ENCODE assay signal across 8 cellular contexts in the genomic region with DNA sequence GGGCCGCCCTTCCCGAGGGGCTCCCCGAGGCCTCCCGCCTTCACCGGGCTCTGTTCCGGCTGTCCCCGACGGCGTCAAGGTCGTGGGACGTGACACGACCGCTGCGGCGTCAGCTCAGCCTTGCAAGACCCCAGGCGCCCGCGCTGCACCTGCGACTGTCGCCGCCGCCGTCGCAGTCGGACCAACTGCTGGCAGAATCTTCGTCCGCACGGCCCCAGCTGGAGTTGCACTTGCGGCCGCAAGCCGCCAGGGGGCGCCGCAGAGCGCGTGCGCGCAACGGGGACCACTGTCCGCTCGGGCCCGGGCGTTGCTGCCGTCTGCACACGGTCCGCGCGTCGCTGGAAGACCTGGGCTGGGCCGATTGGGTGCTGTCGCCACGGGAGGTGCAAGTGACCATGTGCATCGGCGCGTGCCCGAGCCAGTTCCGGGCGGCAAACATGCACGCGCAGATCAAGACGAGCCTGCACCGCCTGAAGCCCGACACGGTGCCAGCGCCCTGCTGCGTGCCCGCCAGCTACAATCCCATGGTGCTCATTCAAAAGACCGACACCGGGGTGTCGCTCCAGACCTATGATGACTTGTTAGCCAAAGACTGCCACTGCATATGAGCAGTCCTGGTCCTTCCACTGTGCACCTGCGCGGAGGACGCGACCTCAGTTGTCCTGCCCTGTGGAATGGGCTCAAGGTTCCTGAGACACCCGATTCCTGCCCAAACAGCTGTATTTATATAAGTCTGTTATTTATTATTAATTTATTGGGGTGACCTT. TPM values are rescaled to one million over a fixed set of nuclear protein-coding genes. Genes with fewer than 3 reads are reported as not detected.
A peak's percentile ranks its signal among the peaks of the same experiment; 100 is the strongest.
DNase-seq lines count a peak whose midpoint lies in the region; ATAC-seq, FAIRE-seq and TF ChIP-seq lines count a peak whose summit lies in the region.

No MANE protein-coding gene starts in this region.

- intact Hi-C loops in left ventricle myocardium inferior (cut with micrococcal nuclease) = no loop called here
- intact Hi-C loops in prostate gland (cut with DNase I) = no loop called here

- no peak overlapping the region for H3K9ac ChIP-seq in SK-N-MC (ENCODE audit: insufficient read length)

- no peaks in the 10 kb centered on the region for H3K36me3 ChIP-seq in SK-N-MC (ENCODE audit: insufficient read depth, low read length)
- H3K36me3 ChIP-seq in left ventricle myocardium inferior = no peaks in the 10 kb centered on the region
- H3K36me3 ChIP-seq in prostate gland = no peaks in the 10 kb centered on the region

- H3K27ac Mint-ChIP-seq in activated naive CD4-positive, alpha-beta T cell treated with anti-CD3 and anti-CD28 coated beads, Interleukin-2, amount 50 U/mL, for 24 hours = peak overlapping the region; percentile 4

- ATAC-seq in GM21515 (IDR thresholded peaks at IDR 0.05; ENCODE audit: unreplicated experiment) = peak; percentile 68

- H3K9me3 Mint-ChIP-seq in activated naive CD4-positive, alpha-beta T cell treated with anti-CD3 and anti-CD28 coated beads, Interleukin-2, amount 50 U/mL, for 24 hours = no peaks in the 10 kb centered on the region

- peaks cover 9% of the 10 kb centered on the region for H3K4me1 Mint-ChIP-seq in activated naive CD4-positive, alpha-beta T cell treated with anti-CD3 and anti-CD28 coated beads, Interleukin-2, amount 50 U/mL, for 24 hours

- no peaks in the 10 kb centered on the region for H3K36me3 Mint-ChIP-seq in activated naive CD4-positive, alpha-beta T cell treated with anti-CD3 and anti-CD28 coated beads, Interleukin-2, amount 50 U/mL, for 24 hours

- H3K27ac ChIP-seq in SK-N-MC (no peak overlapping the region), left ventricle myocardium inferior (replicated peaks) (peak overlapping the region; percentile 43), prostate gland (peak overlapping the region; percentile 72 to 80)

- peak; percentile 99 for TF ChIP-seq CTCF in LNCAP (IDR thresholded peaks at IDR 0.05)
- peak; percentile 100 for TF ChIP-seq CTCF in left ventricle myocardium inferior (IDR thresholded peaks at IDR 0.05; ENCODE audit: borderline replicate concordance)
- peak; percentile 99 to 100 (median 99) for TF ChIP-seq CTCF in prostate gland (IDR thresholded peaks at IDR 0.05)

- H3K9me3 ChIP-seq in SK-N-MC (ENCODE audit: low read depth, low read length) (no peaks in the 10 kb centered on the region), left ventricle myocardium inferior (replicated peaks) (peaks cover 4% of the 10 kb centered on the region), prostate gland (no peaks in the 10 kb centered on the region)

- peak; percentile 40 for DNase-seq in DMS153 treated with DMSO at 0.1 percent for 48 hours (lab: John Stamatoyannopoulos, UW; ENCODE audit: unreplicated experiment)
- no peak for DNase-seq in SK-N-MC (ENCODE audit: low read depth, low spot score)
- DNase-seq in left ventricle myocardium inferior = peak; percentile 83
- DNase-seq in prostate gland (ENCODE audit: low spot score) = peak; percentile 80
- peak; percentile 78 for DNase-seq in urothelium cell line (ENCODE audit: low spot score)

- H3K4me3 ChIP-seq in SK-N-MC = peak overlapping the region; percentile 82
- H3K4me3 ChIP-seq in left ventricle myocardium inferior = peak overlapping the region; percentile 58
- peak overlapping the region; percentile 21 to 32 for H3K4me3 ChIP-seq in prostate gland

- TF ChIP-seq POLR2A in prostate gland (IDR thresholded peaks at IDR 0.05) = peak; percentile 58

- peaks cover 20% of the 10 kb centered on the region for H3K27me3 Mint-ChIP-seq in activated naive CD4-positive, alpha-beta T cell treated with anti-CD3 and anti-CD28 coated beads, Interleukin-2, amount 50 U/mL, for 24 hours

- H3K4me1 ChIP-seq in left ventricle myocardium inferior (peaks cover 34% of the 10 kb centered on the region), prostate gland (replicated peaks) (peaks cover 3% of the 10 kb centered on the region)

- H3K27me3 ChIP-seq in left ventricle myocardium inferior (ENCODE audit: low read depth) (peaks cover 6% of the 10 kb centered on the region), prostate gland (replicated peaks; ENCODE audit: insufficient read depth) (no peaks in the 10 kb centered on the region)

- WGBS in prostate gland = 9% methylated on average over 56 of the region's 74 CpGs

- peak overlapping the region; percentile 82 for H3K4me3 Mint-ChIP-seq in activated naive CD4-positive, alpha-beta T cell treated with anti-CD3 and anti-CD28 coated beads, Interleukin-2, amount 50 U/mL, for 24 hours

- peak; percentile 42 for FAIRE-seq in urothelium cell line (lab: Jason Lieb, UNC)

RNA-seq across cellular contexts. Expression of gene GDF15, which starts 2.6 kb away (rescaled TPM):
- 0.33 TPM for total RNA-seq in left ventricle myocardium inferior
- 100 to 1,000 TPM in 1 of 2 donors, 10 to 100 TPM in 1; 49.6 to 136 TPM for total RNA-seq in prostate gland

RNA-seq across cellular contexts. Expression of gene LRRC25, which starts 8.9 kb away (rescaled TPM):
- total RNA-seq in left ventricle myocardium inferior = 2.4 TPM
- total RNA-seq in prostate gland = 1 to 10 TPM; 1.6 to 5.5 TPM

RNA-seq across cellular contexts. Expression of gene SSBP4, which starts 30.7 kb away (rescaled TPM):
- 30.8 TPM for total RNA-seq in left ventricle myocardium inferior
- total RNA-seq in prostate gland = 100 to 1,000 TPM in 1 of 2 donors, 10 to 100 TPM in 1; 71.5 to 120 TPM

RNA-seq across cellular contexts. Expression of gene PGPEP1, which starts 48.1 kb away (rescaled TPM):
- total RNA-seq in left ventricle myocardium inferior = 38.8 TPM
- total RNA-seq in prostate gland = 10 to 100 TPM; 18.0 to 37.3 TPM

RNA-seq across cellular contexts. Expression of gene ISYNA1, which starts 49.4 kb away (rescaled TPM):
- 24.1 TPM for total RNA-seq in left ventricle myocardium inferior
- total RNA-seq in prostate gland = 100 to 1,000 TPM in 1 of 2 donors, 10 to 100 TPM in 1; 71.6 to 690 TPM

Comparison
In these comparisons a context has a peak if more than half of its experiments do, and no peak if none do; other contexts are left out.
1. H3K4me3 ChIP-seq: peak in every context shown above with its lines; median percentile 82 in SK-N-MC; 58 in left ventricle myocardium inferior; 26 in prostate gland.
2. RNA of gene GDF15, which starts 2.6 kb away (total RNA-seq): 49.6 to 136 TPM in prostate gland; 0.33 TPM in left ventricle myocardium inferior (single experiment); every median in the first group is over 10 times any median in the second.
3. Peak in every context shown above with its lines, with median percentiles within 50 percentile points of each other: CTCF ChIP-seq.